In genomic region chr5:140591747-140592372, GRCh38 we compare ENCODE assay signal across 1 cellular context.
A peak's percentile ranks its signal among the peaks of the same experiment; 100 is the strongest.
TF ChIP-seq lines count a peak whose summit lies in the region.

No MANE protein-coding gene starts in this region.

TF ChIP-seq in K562, 482 proteins besides CTCF, POLR2A, EP300 and RAD21:
- TF ChIP-seq, protein P1, sequence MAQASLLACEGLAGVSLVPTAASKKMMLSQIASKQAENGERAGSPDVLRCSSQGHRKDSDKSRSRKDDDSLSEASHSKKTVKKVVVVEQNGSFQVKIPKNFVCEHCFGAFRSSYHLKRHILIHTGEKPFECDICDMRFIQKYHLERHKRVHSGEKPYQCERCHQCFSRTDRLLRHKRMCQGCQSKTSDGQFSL (CRISPR knock-in tag; IDR thresholded peaks at IDR 0.05), result no peak
- TF ChIP-seq, protein P1 (tag; IDR thresholded peaks at IDR 0.05), result no peak
- TF ChIP-seq PML (IDR thresholded peaks at IDR 0.05; ENCODE audit: low read length) (no peak), CREBBP (IDR thresholded peaks at IDR 0.05; ENCODE audit: low read depth, low read length) (no peak), GTF2A2 (tag; IDR thresholded peaks at IDR 0.05) (no peak), ZSCAN29 (IDR thresholded peaks at IDR 0.05) (no peak), ZBTB7A (IDR thresholded peaks at IDR 0.05; ENCODE audit: borderline replicate concordance, control insufficient read depth, low read depth, low read length) (0 out of 2 replicates have a peak, but pooled peaks have one; percentile 25), ZNF780A (CRISPR knock-in tag; IDR thresholded peaks at IDR 0.05) (no peak), MEIS2 (IDR thresholded peaks at IDR 0.05; ENCODE audit: partially characterized antibody) (peak; percentile 15)
TF ChIP-seq in K562: peak in this region for 2.
